Comparison of ENCODE assay signal across 31 cellular contexts in genomic region chr14:92885279-92886061, GRCh38. TPM values are rescaled to one million over a fixed set of nuclear protein-coding genes. Genes with fewer than 3 reads are reported as not detected.
"Had no signal": no experiment of that assay in that cellular context is flagged by ENCODE, and none has a peak within 500 bp of the region (broad histone marks: within the 10 kb centered on the region; RNA-seq: fewer than 3 reads in every experiment).

No MANE protein-coding gene starts in this region.

- DNase-seq: cortex of kidney; effector memory CD8-positive, alpha-beta T cell; foreskin fibroblast; gastrocnemius medialis; heart right ventricle; hippocampal formation; left cardiac atrium; left lung; mesenchymal stem cell; mucosa of descending colon; naive B cell; stimulated activated CD4-positive, alpha-beta T cell treated with anti-CD3 and anti-CD28 coated beads, Interleukin-12 subunit alpha, Interleukin-12 subunit beta, amount 100 ng/mL, for 4 hours; stimulated activated CD4-positive, alpha-beta T cell treated with anti-CD3 and anti-CD28 coated beads, Interleukin-1b, Interleukin-23, amount 100 ng/mL, for 48 hours; stimulated activated CD4-positive, alpha-beta T cell treated with anti-CD3 and anti-CD28 coated beads, Interleukin-4, amount 100 ng/mL, for 1 hour; stimulated activated CD8-positive, alpha-beta memory T cell treated with anti-CD3 and anti-CD28 coated beads, Interleukin-4, amount 100 ng/mL, for 48 hours; stimulated activated naive CD4-positive, alpha-beta T cell; substantia nigra; testis; tibial artery; upper lobe of left lung had no signal

- H3K27me3 ChIP-seq: neural progenitor cell, right atrium auricular region, testis, upper lobe of left lung had no signal

- H3K4me1 Mint-ChIP-seq: mesothelial cell of epicardium, naive B cell, neural progenitor cell had no signal

- H3K4me1 ChIP-seq: gastrocnemius medialis, left lung, neural progenitor cell, prostate gland, right atrium auricular region, tibial artery, upper lobe of left lung had no signal

- H3K36me3 Mint-ChIP-seq: mesothelial cell of epicardium; natural killer cell treated with Interleukin-12 subunit alpha and Interleukin-12 subunit beta and Interleukin-15 and Interleukin-18, amount 100 ng/mL, for 72 hours; neural progenitor cell had no signal

- H3K27ac Mint-ChIP-seq: effector memory CD8-positive, alpha-beta T cell; mesothelial cell of epicardium; naive B cell; natural killer cell treated with Interleukin-12 subunit alpha and Interleukin-12 subunit beta and Interleukin-15 and Interleukin-18, amount 100 ng/mL, for 72 hours; neural progenitor cell had no signal

- H3K27ac ChIP-seq: gastrocnemius medialis, heart right ventricle, left lung, neural progenitor cell, prostate gland, right atrium auricular region, testis, tibial artery, upper lobe of left lung had no signal

- ATAC-seq: effector memory CD8-positive, alpha-beta T cell; gastrocnemius medialis; heart right ventricle; left cardiac atrium; left lung; mucosa of descending colon; natural killer cell treated with Interleukin-12 subunit alpha and Interleukin-12 subunit beta and Interleukin-15 and Interleukin-18, amount 100 ng/mL, for 72 hours; sciatic nerve had no signal

- H3K9me3 ChIP-seq: gastrocnemius medialis, left lung, mucosa of descending colon, prostate gland, right atrium auricular region, testis, tibial artery, upper lobe of left lung had no signal

- H3K4me3 ChIP-seq: gastrocnemius medialis, heart right ventricle, left lung, mucosa of descending colon, neural progenitor cell, prostate gland, right atrium auricular region, smooth muscle cell, testis, tibial artery, upper lobe of left lung had no signal

- H3K4me3 Mint-ChIP-seq: effector memory CD8-positive, alpha-beta T cell; mesothelial cell of epicardium; natural killer cell treated with Interleukin-12 subunit alpha and Interleukin-12 subunit beta and Interleukin-15 and Interleukin-18, amount 100 ng/mL, for 72 hours; neural progenitor cell had no signal

- H3K9me3 Mint-ChIP-seq: effector memory CD8-positive, alpha-beta T cell; mesothelial cell of epicardium; natural killer cell treated with Interleukin-12 subunit alpha and Interleukin-12 subunit beta and Interleukin-15 and Interleukin-18, amount 100 ng/mL, for 72 hours had no signal

- H3K36me3 ChIP-seq: gastrocnemius medialis, heart right ventricle, left lung, neural progenitor cell, prostate gland, right atrium auricular region, tibial artery, upper lobe of left lung had no signal

RNA-seq across cellular contexts. Expression of gene CHGA, which starts 37.5 kb away (rescaled TPM):
- total RNA-seq: dermis microvascular lymphatic vessel endothelial cell; heart right ventricle; kidney epithelial cell; left cardiac atrium; lung microvascular endothelial cell; mesothelial cell of epicardium; natural killer cell treated with Interleukin-12 subunit alpha and Interleukin-12 subunit beta and Interleukin-15 and Interleukin-18, amount 100 ng/mL, for 72 hours; osteoblast; right atrium auricular region; sciatic nerve; smooth muscle cell had no signal
- polyA plus RNA-seq: smooth muscle cell had no signal
